ENCODE assay signal across 16 cellular contexts in the genomic region with DNA sequence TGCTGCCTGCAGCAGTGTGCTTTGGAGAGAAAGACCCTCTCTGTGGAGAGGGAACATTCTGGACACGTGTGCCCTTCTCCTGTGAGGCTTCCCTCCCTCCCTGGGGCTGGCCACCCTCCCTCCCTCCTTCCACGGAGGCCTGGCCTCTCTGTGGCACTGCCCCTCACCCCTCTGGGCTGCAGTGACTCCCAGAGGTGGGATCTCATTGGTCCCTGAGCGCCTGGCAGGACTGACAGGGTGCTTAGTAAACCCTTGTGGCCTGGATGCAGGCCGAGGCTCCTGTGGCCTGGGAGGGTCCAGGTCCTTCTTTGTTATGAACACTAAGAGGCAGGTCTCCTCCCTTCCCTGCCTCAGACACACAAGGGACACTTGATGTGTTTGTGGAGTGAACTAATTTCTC.
"Had no signal": no experiment of that assay in that cellular context is flagged by ENCODE, and none has a peak within 500 bp of the region (broad histone marks: within the 10 kb centered on the region; RNA-seq: fewer than 3 reads in every experiment).

No MANE protein-coding gene starts in this region.

- ATAC-seq: activated CD4-positive, CD25-positive, alpha-beta regulatory T cell treated with anti-CD3 and anti-CD28 coated beads, Interleukin-2, amount 50 U/mL, for 24 hours; activated T-cell treated with anti-CD3 and anti-CD28 coated beads, Interleukin-2, amount 50 U/mL, for 4 hours; natural killer cell; right lobe of liver; stimulated activated memory B cell treated with anti-CD40 and anti-IgM and Interleukin-4, amounts not matched to agents 10 μg/mL and 1 μg/mL and 100 μg/mL, for 72 hours had no signal

- DNase-seq: activated CD4-positive, alpha-beta memory T cell treated with anti-CD3 and anti-CD28 coated beads for 36 hours; activated effector memory CD4-positive, alpha-beta T cell treated with anti-CD3 and anti-CD28 coated beads, Interleukin-2, amount 50 U/mL, for 16 hours; activated T-cell treated with anti-CD3 and anti-CD28 coated beads, Interleukin-2, amount 50 U/mL, for 4 hours; foreskin keratinocyte; mucosa of descending colon; natural killer cell; right lobe of liver; stimulated activated CD4-positive, alpha-beta T cell treated with anti-CD3 and anti-CD28 coated beads, Interleukin-1b, Interleukin-23, amount 100 ng/mL, for 48 hours; tibial artery; uterus had no signal

- H3K9me3 ChIP-seq: mucosa of descending colon, prostate gland, right lobe of liver, tibial artery, uterus had no signal

- FAIRE-seq: bronchial epithelial cell, islet of Langerhans had no signal

- H3K27ac ChIP-seq: foreskin keratinocyte, prostate gland, right lobe of liver, tibial artery, uterus had no signal

- H3K36me3 Mint-ChIP-seq: activated CD4-positive, alpha-beta memory T cell treated with anti-CD3 and anti-CD28 coated beads for 36 hours; activated naive CD4-positive, alpha-beta T cell treated with anti-CD3 and anti-CD28 coated beads, Interleukin-2, amount 50 U/mL, for 72 hours; natural killer cell; stimulated activated memory B cell treated with anti-CD40 and anti-IgM and Interleukin-4, amounts not matched to agents 10 μg/mL and 1 μg/mL and 100 μg/mL, for 72 hours had no signal

- H3K27ac Mint-ChIP-seq: activated CD4-positive, alpha-beta memory T cell treated with anti-CD3 and anti-CD28 coated beads for 36 hours; activated naive CD4-positive, alpha-beta T cell treated with anti-CD3 and anti-CD28 coated beads, Interleukin-2, amount 50 U/mL, for 72 hours; natural killer cell; stimulated activated memory B cell treated with anti-CD40 and anti-IgM and Interleukin-4, amounts not matched to agents 10 μg/mL and 1 μg/mL and 100 μg/mL, for 72 hours had no signal

- H3K4me3 ChIP-seq: mucosa of descending colon, prostate gland, right lobe of liver, tibial artery, uterus had no signal

- H3K9me3 Mint-ChIP-seq: activated CD4-positive, alpha-beta memory T cell treated with anti-CD3 and anti-CD28 coated beads for 36 hours; activated naive CD4-positive, alpha-beta T cell treated with anti-CD3 and anti-CD28 coated beads, Interleukin-2, amount 50 U/mL, for 72 hours; activated T-cell treated with anti-CD3 and anti-CD28 coated beads, Interleukin-2, amount 50 U/mL, for 4 hours; natural killer cell; stimulated activated memory B cell treated with anti-CD40 and anti-IgM and Interleukin-4, amounts not matched to agents 10 μg/mL and 1 μg/mL and 100 μg/mL, for 72 hours had no signal

- H3K36me3 ChIP-seq: prostate gland, right lobe of liver, tibial artery, uterus had no signal

- H3K4me3 Mint-ChIP-seq: activated CD4-positive, alpha-beta memory T cell treated with anti-CD3 and anti-CD28 coated beads for 36 hours; activated T-cell treated with anti-CD3 and anti-CD28 coated beads, Interleukin-2, amount 50 U/mL, for 4 hours; natural killer cell; stimulated activated memory B cell treated with anti-CD40 and anti-IgM and Interleukin-4, amounts not matched to agents 10 μg/mL and 1 μg/mL and 100 μg/mL, for 72 hours had no signal

- H3K4me1 ChIP-seq: foreskin keratinocyte, prostate gland, uterus had no signal

- H3K27me3 ChIP-seq: right lobe of liver, uterus had no signal
